In genomic region chr6:7433211-7433610, GRCh38 we compare ENCODE assay signal across 23 cellular contexts.
DNase-seq lines count a peak whose midpoint lies in the region.
"Had no signal": no experiment of that assay in that cellular context is flagged by ENCODE, and none has a peak within 500 bp of the region (broad histone marks: within the 10 kb centered on the region; RNA-seq: fewer than 3 reads in every experiment).

No MANE protein-coding gene starts in this region.

- DNase-seq in COR-L47 (lab: John Stamatoyannopoulos, UW) = peak; percentile 15
- peak; percentile 9 for DNase-seq in EH (ENCODE audit: low read depth)
- peak; percentile 81 for DNase-seq in NCI-H69 (lab: John Stamatoyannopoulos, UW)
- peak; percentile 38 for DNase-seq in iPS-NIHi11 (ENCODE audit: low spot score)
- DNase-seq in NCI-H345 treated with DMSO at 0.1 percent for 48 hours (lab: John Stamatoyannopoulos, UW; ENCODE audit: unreplicated experiment) = no peak
- DNase-seq in GF-D8 (lab: John Stamatoyannopoulos, UW) = no peak
- no peak for DNase-seq in NCI-H2227 (lab: John Stamatoyannopoulos, UW; ENCODE audit: unreplicated experiment)
- DNase-seq: activated CD4-positive, alpha-beta T cell treated with anti-CD3 and anti-CD28 coated beads for 4 hours; activated effector memory CD4-positive, alpha-beta T cell treated with Interleukin-2 at 50 U/mL for 16 hours; anterior cingulate cortex; C1 segment of cervical spinal cord; Caco-2; foreskin fibroblast; GM23248; heart left ventricle; left cardiac atrium; NCI-H1048; NCI-H2081; NCI-H774; SHP77; sigmoid colon; stimulated activated CD4-positive, alpha-beta T cell treated with anti-CD3 and anti-CD28 coated beads, Interleukin-4, amount 100 ng/mL, for 4 hours; upper lobe of right lung had no signal

Comparison
In these comparisons a context has a peak if more than half of its experiments do, and no peak if none do; other contexts are left out.
1. DNase-seq: peak in COR-L47 (single experiment), EH (single experiment), NCI-H69 (single experiment) and iPS-NIHi11 (single experiment); none in NCI-H345 treated with DMSO at 0.1 percent for 48 hours (single experiment), GF-D8 (single experiment) and NCI-H2227 (single experiment).